Comparison of ENCODE assay signal across 27 cellular contexts in the genomic region with DNA sequence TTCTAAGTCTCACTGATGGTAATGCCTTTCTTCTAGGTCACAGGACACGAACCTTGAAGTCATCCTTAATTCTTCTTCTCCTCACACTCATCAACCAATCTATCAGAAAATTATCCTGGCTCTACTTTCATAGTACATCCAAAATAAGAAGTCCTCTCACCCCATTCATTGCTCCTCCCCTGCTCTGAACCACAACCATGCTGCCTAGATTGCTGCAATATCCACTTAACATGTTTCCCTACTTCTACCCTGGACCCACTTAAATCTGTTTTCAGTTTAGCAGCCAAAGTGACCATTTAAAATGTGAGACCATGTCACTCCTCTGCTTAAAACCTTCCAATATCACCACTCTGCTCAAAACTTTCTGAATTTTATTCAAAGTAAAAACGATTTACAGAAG.
"Had no signal": no experiment of that assay in that cellular context is flagged by ENCODE, and none has a peak within 500 bp of the region (broad histone marks: within the 10 kb centered on the region; RNA-seq: fewer than 3 reads in every experiment).

No MANE protein-coding gene starts in this region.

- H3K36me3 ChIP-seq: stomach, suprapubic skin, thoracic aorta, thyroid gland, tibial artery, tibial nerve, transverse colon, upper lobe of left lung, uterus, vagina had no signal

- H3K4me1 ChIP-seq: suprapubic skin, testis, thyroid gland, tibial nerve, uterus, vagina had no signal

- H3K9me3 Mint-ChIP-seq: stimulated activated memory B cell treated with anti-CD40 and anti-IgM and Interleukin-4, amounts not matched to agents 10 μg/mL and 1 μg/mL and 100 μg/mL, for 72 hours had no signal

- ATAC-seq: stimulated activated effector memory CD8-positive, alpha-beta T cell treated with anti-CD3 and anti-CD28 coated beads, Interleukin-12 subunit alpha, Interleukin-12 subunit beta, amount 100 ng/mL, for 72 hours; stimulated activated memory B cell treated with anti-CD40 and anti-IgM and Interleukin-4, amounts not matched to agents 10 μg/mL and 1 μg/mL and 100 μg/mL, for 72 hours; stimulated activated naive B cell treated with anti-CD40 and anti-IgM and Interleukin-4, amounts not matched to agents 10 μg/mL and 1 μg/mL and 100 μg/mL, for 72 hours; stimulated activated naive CD8-positive, alpha-beta T cell treated with anti-CD3 and anti-CD28 coated beads, Interleukin-15, amount 100 ng/mL, for 72 hours; stimulated activated naive CD8-positive, alpha-beta T cell treated with anti-CD3 and anti-CD28 coated beads, Interleukin-15, Interleukin-2, amounts not matched to agents 100 U/mL and 50 U/mL, for 24 hours had no signal

- H3K36me3 Mint-ChIP-seq: stimulated activated effector memory CD8-positive, alpha-beta T cell treated with anti-CD3 and anti-CD28 coated beads, Interleukin-12 subunit alpha, Interleukin-12 subunit beta, amount 100 ng/mL, for 72 hours; stimulated activated memory B cell treated with anti-CD40 and anti-IgM and Interleukin-4, amounts not matched to agents 10 μg/mL and 1 μg/mL and 100 μg/mL, for 72 hours; stimulated activated naive B cell treated with anti-CD40 and anti-IgM and Interleukin-4, amounts not matched to agents 10 μg/mL and 1 μg/mL and 100 μg/mL, for 72 hours had no signal

- H3K27me3 ChIP-seq: stomach, suprapubic skin, testis, thyroid gland, tibial artery, tibial nerve, transverse colon, upper lobe of left lung, uterus, vagina had no signal

- H3K9me3 ChIP-seq: testis, thoracic aorta, thyroid gland, transverse colon, uterus, vagina had no signal

- H3K4me1 Mint-ChIP-seq: stimulated activated effector memory CD8-positive, alpha-beta T cell treated with anti-CD3 and anti-CD28 coated beads, Interleukin-12 subunit alpha, Interleukin-12 subunit beta, amount 100 ng/mL, for 72 hours; stimulated activated memory B cell treated with anti-CD40 and anti-IgM and Interleukin-4, amounts not matched to agents 10 μg/mL and 1 μg/mL and 100 μg/mL, for 72 hours; stimulated activated naive B cell treated with anti-CD40 and anti-IgM and Interleukin-4, amounts not matched to agents 10 μg/mL and 1 μg/mL and 100 μg/mL, for 72 hours; stimulated activated naive CD8-positive, alpha-beta T cell treated with anti-CD3 and anti-CD28 coated beads, Interleukin-15, amount 100 ng/mL, for 72 hours had no signal

- H3K4me3 ChIP-seq: stomach, suprapubic skin, testis, thoracic aorta, thyroid gland, tibial artery, tibial nerve, transverse colon, upper lobe of left lung, uterus, vagina had no signal

- DNase-seq: stimulated activated CD4-positive, alpha-beta T cell treated with anti-CD3 and anti-CD28 coated beads, Interleukin-2, amount 100 ng/mL, for 48 hours; stimulated activated CD4-positive, alpha-beta T cell treated with anti-CD3 and anti-CD28 coated beads, Interleukin-4, amount 100 ng/mL, for 1 hour; stimulated activated CD4-positive, alpha-beta T cell treated with anti-CD3 and anti-CD28 coated beads, Interleukin-4, amount 100 ng/mL, for 24 hours; stimulated activated CD4-positive, alpha-beta T cell treated with anti-CD3 and anti-CD28 coated beads, Interleukin-4, amount 100 ng/mL, for 4 hours; stimulated activated CD8-positive, alpha-beta memory T cell treated with anti-CD3 and anti-CD28 coated beads, Interleukin-4, amount 100 ng/mL, for 48 hours; stimulated activated naive B cell treated with anti-CD40 and anti-IgM and Interleukin-4, amounts not matched to agents 10 μg/mL and 1 μg/mL and 100 μg/mL, for 72 hours; stimulated activated naive CD4-positive, alpha-beta T cell; stimulated activated naive CD4-positive, alpha-beta T cell treated with Interleukin-2 at 50 U/mL for 16 hours; stimulated activated naive CD8-positive, alpha-beta T cell treated with anti-CD3 and anti-CD28 coated beads, Interleukin-15, amount 100 ng/mL, for 72 hours; stimulated activated naive CD8-positive, alpha-beta T cell treated with anti-CD3 and anti-CD28 coated beads, Interleukin-15, Interleukin-2, amounts not matched to agents 100 U/mL and 50 U/mL, for 24 hours; stomach; substantia nigra; testis; thyroid gland; tibial artery; transverse colon; trophoblast cell; upper lobe of left lung; uterus had no signal

- H3K27ac Mint-ChIP-seq: stimulated activated effector memory CD8-positive, alpha-beta T cell treated with anti-CD3 and anti-CD28 coated beads, Interleukin-12 subunit alpha, Interleukin-12 subunit beta, amount 100 ng/mL, for 72 hours; stimulated activated memory B cell treated with anti-CD40 and anti-IgM and Interleukin-4, amounts not matched to agents 10 μg/mL and 1 μg/mL and 100 μg/mL, for 72 hours; stimulated activated naive B cell treated with anti-CD40 and anti-IgM and Interleukin-4, amounts not matched to agents 10 μg/mL and 1 μg/mL and 100 μg/mL, for 72 hours; stimulated activated naive CD8-positive, alpha-beta T cell treated with anti-CD3 and anti-CD28 coated beads, Interleukin-15, amount 100 ng/mL, for 72 hours; stimulated activated naive CD8-positive, alpha-beta T cell treated with anti-CD3 and anti-CD28 coated beads, Interleukin-15, Interleukin-2, amounts not matched to agents 100 ng/mL and 50 ng/mL, for 24 hours; type B pancreatic cell had no signal

- H3K27me3 Mint-ChIP-seq: stimulated activated memory B cell treated with anti-CD40 and anti-IgM and Interleukin-4, amounts not matched to agents 10 μg/mL and 1 μg/mL and 100 μg/mL, for 72 hours; stimulated activated naive B cell treated with anti-CD40 and anti-IgM and Interleukin-4, amounts not matched to agents 10 μg/mL and 1 μg/mL and 100 μg/mL, for 72 hours; stimulated activated naive CD8-positive, alpha-beta T cell treated with anti-CD3 and anti-CD28 coated beads, Interleukin-15, amount 100 ng/mL, for 72 hours; stimulated activated naive CD8-positive, alpha-beta T cell treated with anti-CD3 and anti-CD28 coated beads, Interleukin-15, Interleukin-2, amounts not matched to agents 100 ng/mL and 50 ng/mL, for 24 hours had no signal

- H3K27ac ChIP-seq: stomach, suprapubic skin, testis, thoracic aorta, thyroid gland, tibial artery, tibial nerve, transverse colon, upper lobe of left lung, uterus, vagina had no signal

- H3K4me3 Mint-ChIP-seq: stimulated activated effector memory CD8-positive, alpha-beta T cell treated with anti-CD3 and anti-CD28 coated beads, Interleukin-12 subunit alpha, Interleukin-12 subunit beta, amount 100 ng/mL, for 72 hours; stimulated activated memory B cell treated with anti-CD40 and anti-IgM and Interleukin-4, amounts not matched to agents 10 μg/mL and 1 μg/mL and 100 μg/mL, for 72 hours; stimulated activated naive B cell treated with anti-CD40 and anti-IgM and Interleukin-4, amounts not matched to agents 10 μg/mL and 1 μg/mL and 100 μg/mL, for 72 hours; stimulated activated naive CD8-positive, alpha-beta T cell treated with anti-CD3 and anti-CD28 coated beads, Interleukin-15, amount 100 ng/mL, for 72 hours; stimulated activated naive CD8-positive, alpha-beta T cell treated with anti-CD3 and anti-CD28 coated beads, Interleukin-15, Interleukin-2, amounts not matched to agents 100 ng/mL and 50 ng/mL, for 24 hours; type B pancreatic cell had no signal
